Comparison of ENCODE assay signal across 16 cellular contexts in the genomic region with DNA sequence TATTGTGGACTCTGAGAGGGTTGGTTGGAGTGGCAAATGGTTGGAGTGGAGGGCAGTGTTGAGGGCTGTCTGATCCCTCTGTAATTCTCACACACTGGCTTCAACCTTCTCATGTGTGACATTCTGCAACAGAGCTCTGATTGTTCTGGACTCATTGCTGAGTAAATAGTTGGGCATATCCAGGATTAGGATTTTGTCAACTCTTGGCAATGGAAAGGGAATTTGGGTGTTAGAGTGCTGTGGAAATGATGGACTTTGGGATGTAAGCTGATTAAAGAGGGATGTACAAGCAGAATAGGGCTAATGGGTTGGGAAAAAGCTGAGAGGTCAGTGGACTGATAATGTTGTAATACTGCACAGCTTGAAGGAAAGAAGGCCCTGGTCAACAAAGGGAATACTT. TPM values are rescaled to one million over a fixed set of nuclear protein-coding genes. Genes with fewer than 3 reads are reported as not detected.
DNase-seq lines count a peak whose midpoint lies in the region; ATAC-seq and TF ChIP-seq lines count a peak whose summit lies in the region.
"Had no signal": no experiment of that assay in that cellular context is flagged by ENCODE, and none has a peak within 500 bp of the region (broad histone marks: within the 10 kb centered on the region; RNA-seq: fewer than 3 reads in every experiment).

No MANE protein-coding gene starts in this region.

- H3K4me1 ChIP-seq in liver (ENCODE audit: control insufficient read depth in 4 of 4, insufficient read depth in 4 of 4, low read length in 3 of 4) (peaks cover 21 to 51% (median 26%) of the 10 kb centered on the region in 4 donors), SK-N-SH (ENCODE audit: control insufficient read depth in 1 of 2, insufficient read depth in 2 of 2, low read depth in 1 of 2, low read length in 1 of 2) (no peaks in the 10 kb centered on the region)
- H3K4me1 ChIP-seq: Caco-2 had no signal

- H3K4me1 Mint-ChIP-seq in naive thymus-derived CD8-positive, alpha-beta T cell = no peaks in the 10 kb centered on the region
- H3K4me1 Mint-ChIP-seq: CD4-positive, alpha-beta memory T cell had no signal

- TF ChIP-seq CTCF in liver (IDR thresholded peaks at IDR 0.05; ENCODE audit: low read depth, low read length, missing input control) (no peak), SK-N-SH (IDR thresholded peaks at IDR 0.05) (no peak)

- H3K36me3 Mint-ChIP-seq in naive thymus-derived CD8-positive, alpha-beta T cell = no peaks in the 10 kb centered on the region
- H3K36me3 Mint-ChIP-seq: CD4-positive, alpha-beta memory T cell had no signal

- H3K27ac Mint-ChIP-seq in naive thymus-derived CD8-positive, alpha-beta T cell = no peak overlapping the region
- H3K27ac Mint-ChIP-seq: CD4-positive, alpha-beta memory T cell; GM23338; H9 had no signal

- H3K9me2 ChIP-seq in SK-N-SH = no peaks in the 10 kb centered on the region

- peak; percentile 66 for TF ChIP-seq RAD21 in liver (IDR thresholded peaks at IDR 0.05)
- no peak for TF ChIP-seq RAD21 in SK-N-SH (IDR thresholded peaks at IDR 0.05; ENCODE audit: low read length)

- no peaks in the 10 kb centered on the region for H3K9me3 Mint-ChIP-seq in naive thymus-derived CD8-positive, alpha-beta T cell
- H3K9me3 Mint-ChIP-seq: GM23338, H9 had no signal

- H2AFZ ChIP-seq in SK-N-SH (ENCODE audit: low read depth) = no peak overlapping the region
- H2AFZ ChIP-seq: GM23338 had no signal

- H3K36me3 ChIP-seq in liver (ENCODE audit: control insufficient read depth in 4 of 4, insufficient read depth in 3 of 4, low read depth in 1 of 4, low read length in 3 of 4) (peaks cover 0 to 6% (median 2%) of the 10 kb centered on the region in 4 donors), SK-N-SH (replicated peaks in 1 of 2; ENCODE audit: control insufficient read depth in 1 of 2, insufficient read depth in 2 of 2, low read length in 1 of 2) (no peaks in the 10 kb centered on the region)

- DNase-seq in NCI-H82 treated with DMSO at 0.1 percent for 48 hours (lab: John Stamatoyannopoulos, UW; ENCODE audit: unreplicated experiment) = peak; percentile 26
- peak; percentile 33 for DNase-seq in globus pallidus (ENCODE audit: low spot score)
- peak; percentile 63 for DNase-seq in pons (ENCODE audit: low spot score)
- DNase-seq in naive thymus-derived CD8-positive, alpha-beta T cell = no peak
- DNase-seq in SK-N-SH = no peak
- no peak for DNase-seq in NCI-H526 (lab: John Stamatoyannopoulos, UW)
- DNase-seq: C1 segment of cervical spinal cord; Caco-2; CD4-positive, alpha-beta memory T cell; DMS153; DND-41; H9 had no signal

- CTCF ChIA-PET in SK-N-SH (lab: Yijun Ruan, JAX) = no interaction called here

- no peaks in the 10 kb centered on the region for H4K20me1 ChIP-seq in SK-N-SH (ENCODE audit: insufficient read depth)

- H3K4me3 ChIP-seq in liver (ENCODE audit: low read depth in 1 of 3, low read length in 3 of 3) (no peak overlapping the region), SK-N-SH (ENCODE audit: low read depth in 2 of 2, low read length in 1 of 2) (no peak overlapping the region)
- H3K4me3 ChIP-seq: GM23338 had no signal

- H3K27ac ChIP-seq in liver (ENCODE audit: low read depth in 1 of 2, low read length in 2 of 2) (peak overlapping the region; percentile 27 to 48), SK-N-SH (ENCODE audit: low read depth in 2 of 2, low read length in 1 of 2) (no peak overlapping the region)

- H3K4me3 Mint-ChIP-seq in naive thymus-derived CD8-positive, alpha-beta T cell = no peak overlapping the region
- H3K4me3 Mint-ChIP-seq: CD4-positive, alpha-beta memory T cell; GM23338; H9 had no signal

- ATAC-seq in naive thymus-derived CD8-positive, alpha-beta T cell = no peak
- ATAC-seq: GM23338, HCT116 had no signal

- no peak for TF ChIP-seq EP300 in SK-N-SH (IDR thresholded peaks at IDR 0.05; ENCODE audit: borderline replicate concordance in 1 of 2, low read depth in 1 of 2, low read length in 1 of 2)

- H3K4me2 ChIP-seq in SK-N-SH = no peak overlapping the region
- H3K4me2 ChIP-seq: GM23338 had no signal

- H3K9ac ChIP-seq in liver (ENCODE audit: low read depth in 1 of 2, low read length in 2 of 2) (no peak overlapping the region), SK-N-SH (no peak overlapping the region)

- POLR2A ChIA-PET in naive thymus-derived CD8-positive, alpha-beta T cell (lab: Charles Lee) = no interaction called here
- POLR2A ChIA-PET in SK-N-SH (lab: Yijun Ruan, JAX) = no interaction called here

- H3K27me3 ChIP-seq in liver (ENCODE audit: control insufficient read depth in 4 of 4, insufficient read depth in 4 of 4, low read length in 3 of 4) (no peaks in the 10 kb centered on the region), SK-N-SH (ENCODE audit: insufficient read depth) (no peaks in the 10 kb centered on the region)

- H3K9me3 ChIP-seq in liver (ENCODE audit: control insufficient read depth in 4 of 4, low read length in 3 of 4) (no peaks in the 10 kb centered on the region), SK-N-SH (no peaks in the 10 kb centered on the region)
- H3K9me3 ChIP-seq: Caco-2 had no signal

- no peaks in the 10 kb centered on the region for H3F3A ChIP-seq in SK-N-SH (replicated peaks; ENCODE audit: insufficient read depth)

- no peaks in the 10 kb centered on the region for H3K79me2 ChIP-seq in SK-N-SH (ENCODE audit: insufficient read depth)

- H3K27me3 Mint-ChIP-seq in naive thymus-derived CD8-positive, alpha-beta T cell = peaks cover 5 to 18% (median 10%) of the 10 kb centered on the region in 5 donors

TF ChIP-seq in liver, 16 proteins besides CTCF, POLR2A, EP300 and RAD21 (continues in another document):
- TF ChIP-seq YY1 (IDR thresholded peaks at IDR 0.05) (peak; percentile 85), FOXA1 (IDR thresholded peaks at IDR 0.05) (peak; percentile 95), SP1 (IDR thresholded peaks at IDR 0.05) (peak; percentile 95), TAF1 (conservative IDR thresholded peaks at IDR 0.05) (no peak)
- TF ChIP-seq, protein P1, sequence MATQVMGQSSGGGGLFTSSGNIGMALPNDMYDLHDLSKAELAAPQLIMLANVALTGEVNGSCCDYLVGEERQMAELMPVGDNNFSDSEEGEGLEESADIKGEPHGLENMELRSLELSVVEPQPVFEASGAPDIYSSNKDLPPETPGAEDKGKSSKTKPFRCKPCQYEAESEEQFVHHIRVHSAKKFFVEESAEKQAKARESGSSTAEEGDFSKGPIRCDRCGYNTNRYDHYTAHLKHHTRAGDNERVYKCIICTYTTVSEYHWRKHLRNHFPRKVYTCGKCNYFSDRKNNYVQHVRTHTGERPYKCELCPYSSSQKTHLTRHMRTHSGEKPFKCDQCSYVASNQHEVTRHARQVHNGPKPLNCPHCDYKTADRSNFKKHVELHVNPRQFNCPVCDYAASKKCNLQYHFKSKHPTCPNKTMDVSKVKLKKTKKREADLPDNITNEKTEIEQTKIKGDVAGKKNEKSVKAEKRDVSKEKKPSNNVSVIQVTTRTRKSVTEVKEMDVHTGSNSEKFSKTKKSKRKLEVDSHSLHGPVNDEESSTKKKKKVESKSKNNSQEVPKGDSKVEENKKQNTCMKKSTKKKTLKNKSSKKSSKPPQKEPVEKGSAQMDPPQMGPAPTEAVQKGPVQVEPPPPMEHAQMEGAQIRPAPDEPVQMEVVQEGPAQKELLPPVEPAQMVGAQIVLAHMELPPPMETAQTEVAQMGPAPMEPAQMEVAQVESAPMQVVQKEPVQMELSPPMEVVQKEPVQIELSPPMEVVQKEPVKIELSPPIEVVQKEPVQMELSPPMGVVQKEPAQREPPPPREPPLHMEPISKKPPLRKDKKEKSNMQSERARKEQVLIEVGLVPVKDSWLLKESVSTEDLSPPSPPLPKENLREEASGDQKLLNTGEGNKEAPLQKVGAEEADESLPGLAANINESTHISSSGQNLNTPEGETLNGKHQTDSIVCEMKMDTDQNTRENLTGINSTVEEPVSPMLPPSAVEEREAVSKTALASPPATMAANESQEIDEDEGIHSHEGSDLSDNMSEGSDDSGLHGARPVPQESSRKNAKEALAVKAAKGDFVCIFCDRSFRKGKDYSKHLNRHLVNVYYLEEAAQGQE (IDR thresholded peaks at IDR 0.05) = peak; percentile 91

TF ChIP-seq in SK-N-SH, 30 proteins besides CTCF, POLR2A, EP300 and RAD21 (continues in another document):
- TF ChIP-seq, protein P2, sequence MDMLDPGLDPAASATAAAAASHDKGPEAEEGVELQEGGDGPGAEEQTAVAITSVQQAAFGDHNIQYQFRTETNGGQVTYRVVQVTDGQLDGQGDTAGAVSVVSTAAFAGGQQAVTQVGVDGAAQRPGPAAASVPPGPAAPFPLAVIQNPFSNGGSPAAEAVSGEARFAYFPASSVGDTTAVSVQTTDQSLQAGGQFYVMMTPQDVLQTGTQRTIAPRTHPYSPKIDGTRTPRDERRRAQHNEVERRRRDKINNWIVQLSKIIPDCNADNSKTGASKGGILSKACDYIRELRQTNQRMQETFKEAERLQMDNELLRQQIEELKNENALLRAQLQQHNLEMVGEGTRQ (IDR thresholded peaks at IDR 0.05; ENCODE audit: borderline replicate concordance, low read depth, low read length) = no peak
- no peak for TF ChIP-seq JUND (IDR thresholded peaks at IDR 0.05)

RNA-seq across cellular contexts. Expression of gene TLCD4, which starts 16.5 kb away (rescaled TPM):
- total RNA-seq in liver = 100 to 1,000 TPM in 1 of 2 donors, 10 to 100 TPM in 1; 78.6 to 131 TPM
- 10 to 100 TPM; 24.9 to 92.7 TPM for polyA plus RNA-seq in liver
- under 1 TPM; 0.08 to 0.11 TPM for total RNA-seq in naive thymus-derived CD8-positive, alpha-beta T cell
- polyA plus RNA-seq in naive thymus-derived CD8-positive, alpha-beta T cell = not detected
- 0.69 and 0.96 TPM in 2 replicates for polyA plus RNA-seq in SK-N-SH (2012; rRNA removed)
- 1.3 and 1.6 TPM in 2 replicates for polyA plus RNA-seq in SK-N-SH (2012; cell fraction: cytosol; rRNA removed)
- polyA plus RNA-seq in SK-N-SH (2012; cell fraction: nucleus; rRNA removed) = 0.26 and 0.60 TPM in 2 replicates
- total RNA-seq: A673 had no signal

Comparison
In these comparisons a context has a peak if more than half of its experiments do, and no peak if none do; other contexts are left out.
1. DNase-seq: peak in NCI-H82 treated with DMSO at 0.1 percent for 48 hours (single experiment), globus pallidus (single experiment) and pons (single experiment); none in naive thymus-derived CD8-positive, alpha-beta T cell (0 of 10), SK-N-SH (single experiment) and NCI-H526 (0 of 2).
2. H3K27ac ChIP-seq: peak in liver (2 of 2); none in SK-N-SH (0 of 2).
3. RNA of gene TLCD4, which starts 16.5 kb away (polyA plus RNA-seq): 24.9 to 92.7 TPM in liver; 0.26 to 1.6 TPM in SK-N-SH and not detected in naive thymus-derived CD8-positive, alpha-beta T cell; every median in the first group is over 10 times any median in the second.